18 cellular contexts compared by ENCODE assay signal in the genomic region with DNA sequence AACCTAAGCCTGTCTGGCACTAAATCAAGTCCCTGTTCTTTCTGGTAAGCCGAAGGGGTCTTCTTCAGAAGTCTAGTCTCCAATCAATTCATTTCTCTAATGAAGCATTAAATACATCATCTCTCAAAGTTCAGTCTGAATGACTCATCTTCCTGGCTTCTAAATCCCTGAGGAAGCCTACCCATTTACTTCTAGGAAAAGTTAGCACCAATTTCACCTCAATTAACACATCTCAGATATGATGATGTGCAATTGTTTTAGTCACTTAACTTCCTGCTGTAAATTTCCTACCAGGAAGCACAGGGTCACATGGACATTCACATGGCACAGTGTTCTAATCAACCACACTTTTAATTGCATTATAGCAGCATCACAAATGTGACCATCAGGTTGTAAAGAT. TPM values are rescaled to one million over a fixed set of nuclear protein-coding genes. Genes with fewer than 3 reads are reported as not detected.
DNase-seq lines count a peak whose midpoint lies in the region; ATAC-seq, FAIRE-seq and TF ChIP-seq lines count a peak whose summit lies in the region.
"Had no signal": no experiment of that assay in that cellular context is flagged by ENCODE, and none has a peak within 500 bp of the region (broad histone marks: within the 10 kb centered on the region; RNA-seq: fewer than 3 reads in every experiment).

No MANE protein-coding gene starts in this region.

- DNase-seq in A673 (ENCODE audit: low spot score): peak; percentile 73
- DNase-seq in GM23338 (ENCODE audit: low spot score): no peak
- DNase-seq in PC-3: no peak
- DNase-seq in endothelial cell of umbilical vein (ENCODE audit: low read depth, low spot score): peak; percentile 69
- DNase-seq in ecto neural progenitor cell (ENCODE audit: low spot score): no peak
- DNase-seq in C1 segment of cervical spinal cord (lab: John Stamatoyannopoulos, UW): no peak
- DNase-seq in cortex of kidney (lab: John Stamatoyannopoulos, UW): no peak
- DNase-seq in NCI-H1930 (lab: John Stamatoyannopoulos, UW): no peak
- DNase-seq: BE2C; CD8-positive, alpha-beta memory T cell; DMS 273 treated with DMSO at 0.1 percent for 48 hours; H9; IMR-90; MV-4-11; NCI-H1436; NCI-H2081; NCI-H524 treated with DMSO at 0.1 percent for 48 hours had no signal

- H3K9ac ChIP-seq in PC-3 (ENCODE audit: low read length) (no peak overlapping the region), endothelial cell of umbilical vein (replicated peaks; ENCODE audit: extremely low read depth, insufficient read depth, low read length) (no peak overlapping the region)

- CTCF ChIA-PET in A673 (lab: Charles Lee): no interaction called here
- CTCF ChIA-PET in PC-3 (lab: Charles Lee): no interaction called here
- CTCF ChIA-PET in endothelial cell of umbilical vein (lab: Charles Lee): interaction anchor here (2.1 kb wide), 1 partner anchor 10 kb away, joined by 11 read pairs; no protein-coding TSS in a partner anchor

- H3K4me3 Mint-ChIP-seq in GM23338: no peak overlapping the region
- H3K4me3 Mint-ChIP-seq: CD8-positive, alpha-beta memory T cell; H9 had no signal

- no peaks in the 10 kb centered on the region for H3K79me2 ChIP-seq in GM23338 (replicated peaks; ENCODE audit: insufficient read depth)
- no peaks in the 10 kb centered on the region for H3K79me2 ChIP-seq in PC-3 (ENCODE audit: low read length)
- no peaks in the 10 kb centered on the region for H3K79me2 ChIP-seq in endothelial cell of umbilical vein (ENCODE audit: control insufficient read depth, insufficient read depth, low read length)

- peak; percentile 81 for FAIRE-seq in endothelial cell of umbilical vein (lab: Jason Lieb, UNC)

- H3K4me3 ChIP-seq in A673 (ENCODE audit: low read depth, low read length, poor library complexity, severe bottlenecking) (no peak overlapping the region), GM23338 (no peak overlapping the region), PC-3 (ENCODE audit: low read length) (no peak overlapping the region), endothelial cell of umbilical vein (replicated peaks in 1 of 3; ENCODE audit: insufficient read depth in 1 of 3, low read depth in 1 of 3, low read length in 3 of 3) (no peak overlapping the region)

- H3K27ac Mint-ChIP-seq in GM23338: no peak overlapping the region
- H3K27ac Mint-ChIP-seq: CD8-positive, alpha-beta memory T cell; H9 had no signal

- ATAC-seq in GM23338 (no peak), PC-3 (peak; percentile 29; the same call in 1 of the 2 replicates)

- H3K36me3 Mint-ChIP-seq in GM23338 (ENCODE audit: low read depth): no peaks in the 10 kb centered on the region
- H3K36me3 Mint-ChIP-seq: CD8-positive, alpha-beta memory T cell had no signal

- no peaks in the 10 kb centered on the region for H3F3A ChIP-seq in GM23338 (replicated peaks; ENCODE audit: low read depth)
- H3F3A ChIP-seq in PC-3 (ENCODE audit: low read length, unreplicated experiment): no peaks in the 10 kb centered on the region

- TF ChIP-seq CTCF in A673 (conservative IDR thresholded peaks at IDR 0.05; ENCODE audit: low read depth, low read length) (no peak), GM23338 (conservative IDR thresholded peaks at IDR 0.05; ENCODE audit: low read depth in 2 of 2) (no peak), PC-3 (conservative IDR thresholded peaks at IDR 0.05; ENCODE audit: low read depth, low read length) (no peak), endothelial cell of umbilical vein (IDR thresholded peaks at IDR 0.05; ENCODE audit: extremely low read depth in 1 of 2, insufficient read depth in 1 of 2, low read depth in 1 of 2, low read length in 2 of 2) (no peak)

- H3K4me2 ChIP-seq in GM23338 (no peak overlapping the region), PC-3 (ENCODE audit: low read length) (no peak overlapping the region), endothelial cell of umbilical vein (ENCODE audit: insufficient read depth, low read length) (peak overlapping the region; percentile 72)

- H2AFZ ChIP-seq in GM23338 (0 out of 2 replicates have a peak overlapping the region, but pooled peaks have one; percentile 63), PC-3 (ENCODE audit: low read length) (no peak overlapping the region), endothelial cell of umbilical vein (ENCODE audit: low read depth, low read length) (peak overlapping the region; percentile 68)

- TF ChIP-seq POLR2A in endothelial cell of umbilical vein (IDR thresholded peaks at IDR 0.05; ENCODE audit: low read depth, low read length): no peak

- no peaks in the 10 kb centered on the region for H3K27me3 ChIP-seq in A673 (replicated peaks; ENCODE audit: insufficient read depth, low read depth, low read length, poor library complexity)
- H3K27me3 ChIP-seq in GM23338 (ENCODE audit: insufficient read depth): no peaks in the 10 kb centered on the region
- no peaks in the 10 kb centered on the region for H3K27me3 ChIP-seq in PC-3 (ENCODE audit: low read length)
- no peaks in the 10 kb centered on the region for H3K27me3 ChIP-seq in endothelial cell of umbilical vein (ENCODE audit: control insufficient read depth in 2 of 2, insufficient read depth in 2 of 2, low read length in 2 of 2)
- H3K27me3 ChIP-seq: BE2C had no signal

- H3K4me1 ChIP-seq in A673 (ENCODE audit: insufficient read depth, low read length, poor library complexity, severe bottlenecking) (no peaks in the 10 kb centered on the region), GM23338 (ENCODE audit: insufficient read depth) (no peaks in the 10 kb centered on the region; the same call in 1 of the 2 replicates), PC-3 (ENCODE audit: insufficient read depth, low read length) (peaks cover 10% of the 10 kb centered on the region), endothelial cell of umbilical vein (ENCODE audit: control insufficient read depth, extremely low read depth, insufficient read depth, low read length) (peaks cover 20% of the 10 kb centered on the region)
- H3K4me1 ChIP-seq: BE2C had no signal

- BruUV-seq in A673 (replicated peaks; lab: Mats Ljungman, UMichigan): no TSS peak
- no TSS peak for BruUV-seq in PC-3 (replicated peaks; lab: Mats Ljungman, UMichigan)
- no TSS peak for BruUV-seq in endothelial cell of umbilical vein (replicated peaks; lab: Mats Ljungman, UMichigan)

- intact Hi-C loops in A673 (cut with micrococcal nuclease; ENCODE audit: unreplicated experiment): no loop called here
- intact Hi-C loops in PC-3 (cut with micrococcal nuclease): no loop called here
- intact Hi-C loops in endothelial cell of umbilical vein (cut with micrococcal nuclease): loop anchor here (1.0 kb wide), 2 partner anchors 10 to 17 kb away; no protein-coding TSS in a partner anchor

- H3K9me2 ChIP-seq in GM23338 (ENCODE audit: insufficient read depth) (no peaks in the 10 kb centered on the region), PC-3 (replicated peaks; ENCODE audit: low read length) (no peaks in the 10 kb centered on the region)

- no peaks in the 10 kb centered on the region for H3K9me1 ChIP-seq in endothelial cell of umbilical vein (replicated peaks; ENCODE audit: control insufficient read depth, extremely low read depth, insufficient read depth, low read length)

- dilution Hi-C loops in endothelial cell of umbilical vein (cut with MboI; ENCODE audit: extremely low pct_ligation_motif_present, low sequenced_read_pairs): no loop called here

- POLR2A ChIA-PET in A673 (lab: Charles Lee; ENCODE audit: low non-redundant PET) (interaction anchor here (1.0 kb wide), 1 partner anchor 11 kb away, joined by 8 read pairs; no protein-coding TSS in a partner anchor), PC-3 (lab: Charles Lee; ENCODE audit: unreplicated experiment) (interaction anchor here (1.4 to 1.7 kb wide), 2 partner anchors 10 kb away, joined by 5 to 16 read pairs; no protein-coding TSS in a partner anchor), endothelial cell of umbilical vein (lab: Charles Lee) (interaction anchor here (0.6 to 3.3 kb wide), 3 partner anchors 11 to 51 kb away, joined by 5 to 35 read pairs (median 14); no protein-coding TSS in a partner anchor)

- H4K20me1 ChIP-seq in GM23338 (replicated peaks; ENCODE audit: insufficient read depth): no peaks in the 10 kb centered on the region
- H4K20me1 ChIP-seq in PC-3 (ENCODE audit: low read length): no peaks in the 10 kb centered on the region
- H4K20me1 ChIP-seq in endothelial cell of umbilical vein (replicated peaks; ENCODE audit: control insufficient read depth, extremely low read depth, insufficient read depth, low read length): no peaks in the 10 kb centered on the region

- no peaks in the 10 kb centered on the region for H3K9me3 Mint-ChIP-seq in GM23338
- H3K9me3 Mint-ChIP-seq: CD8-positive, alpha-beta memory T cell; H9 had no signal

- 0 out of 3 replicates have a peak, but pooled peaks cover 3% of the 10 kb centered on the region for H3K4me1 Mint-ChIP-seq in GM23338
- H3K4me1 Mint-ChIP-seq: CD8-positive, alpha-beta memory T cell had no signal

- no peak overlapping the region for H3K27ac ChIP-seq in A673 (ENCODE audit: low read depth, low read length, poor library complexity, severe bottlenecking)
- H3K27ac ChIP-seq in GM23338 (ENCODE audit: low read depth): no peak overlapping the region
- no peak overlapping the region for H3K27ac ChIP-seq in PC-3 (ENCODE audit: low read length)
- H3K27ac ChIP-seq in endothelial cell of umbilical vein (ENCODE audit: insufficient read depth, low read depth, low read length): peak overlapping the region; percentile 28

- H3K36me3 ChIP-seq in A673 (ENCODE audit: insufficient read depth, low read length, poor library complexity, severe bottlenecking) (no peaks in the 10 kb centered on the region), GM23338 (ENCODE audit: insufficient read depth) (no peaks in the 10 kb centered on the region), PC-3 (ENCODE audit: low read depth, low read length) (no peaks in the 10 kb centered on the region), endothelial cell of umbilical vein (ENCODE audit: control insufficient read depth in 2 of 2, extremely low read depth in 1 of 2, insufficient read depth in 2 of 2, low read length in 2 of 2) (no peaks in the 10 kb centered on the region)
- H3K36me3 ChIP-seq: BE2C had no signal

- peaks cover 3% of the 10 kb centered on the region for H3K27me3 Mint-ChIP-seq in GM23338 (ENCODE audit: insufficient read depth, low read depth, poor library complexity)
- H3K27me3 Mint-ChIP-seq: CD8-positive, alpha-beta memory T cell had no signal

- H3K9me3 ChIP-seq in A673 (ENCODE audit: low read depth, low read length, poor library complexity, severe bottlenecking) (no peaks in the 10 kb centered on the region), PC-3 (ENCODE audit: low read length) (no peaks in the 10 kb centered on the region), endothelial cell of umbilical vein (replicated peaks; ENCODE audit: control insufficient read depth, insufficient read depth, low read length) (no peaks in the 10 kb centered on the region)
- H3K9me3 ChIP-seq: BE2C had no signal

RNA-seq across cellular contexts. Expression of a gene that starts 49.9 kb away (rescaled TPM):
- total RNA-seq in A673 (2021) (0.26 and 0.50 TPM in 2 replicates), PC-3 (2014; rRNA removed) (0.12 and 0.29 TPM in 2 replicates), endothelial cell of umbilical vein (not detected in 2 replicates)
- total RNA-seq in GM23338 (2014; rRNA removed; shearing (Covaris generic)): 0.78 and 0.80 TPM in 2 replicates
- polyA plus RNA-seq in GM23338 (2016; fragmentation: Nextera tagmentation; extraction: Ambion mirVana) (2.5 and 2.6 TPM in 2 replicates), endothelial cell of umbilical vein (0.02 and 0.10 TPM in 2 replicates)
- polyA plus RNA-seq in endothelial cell of umbilical vein (2011; cell fraction: cytosol; rRNA removed): 0.01 and 0.03 TPM in 2 replicates
- 0.07 and 0.17 TPM in 2 replicates for polyA plus RNA-seq in endothelial cell of umbilical vein (2011; cell fraction: nucleus; rRNA removed)
- 0.11 TPM in 1 of 2 replicates, not detected in the other for polyA plus RNA-seq in endothelial cell of umbilical vein (2012)
- 0.19 TPM in 1 of 2 replicates, not detected in the other for polyA minus RNA-seq in endothelial cell of umbilical vein
- not detected for polyA minus RNA-seq in endothelial cell of umbilical vein (2011; cell fraction: cytosol; rRNA and poly(A)+ RNA removed)
- 0.29 TPM in 1 of 2 replicates, not detected in the other for polyA minus RNA-seq in endothelial cell of umbilical vein (2011; cell fraction: nucleus; rRNA and poly(A)+ RNA removed)
- total RNA-seq: IMR-90, LHCN-M2 had no signal
- polyA plus RNA-seq: CD8-positive, alpha-beta memory T cell; IMR-90 had no signal

RNA-seq across cellular contexts. Expression of a gene that starts 50.5 kb away (rescaled TPM):
- 79.8 and 80.4 TPM in 2 replicates for total RNA-seq in A673 (2021)
- total RNA-seq in GM23338 (2014; rRNA removed; shearing (Covaris generic)): 9.3 and 19.6 TPM in 2 replicates
- polyA plus RNA-seq in GM23338 (2016; fragmentation: Nextera tagmentation; extraction: Ambion mirVana): 25.5 and 33.6 TPM in 2 replicates
- total RNA-seq in PC-3 (2014; rRNA removed): 58.9 and 71.1 TPM in 2 replicates
- 38.9 and 50.5 TPM in 2 replicates for total RNA-seq in endothelial cell of umbilical vein
- 20.8 and 24.8 TPM in 2 replicates for polyA plus RNA-seq in endothelial cell of umbilical vein
- polyA plus RNA-seq in endothelial cell of umbilical vein (2011; cell fraction: cytosol; rRNA removed): 37.0 and 37.8 TPM in 2 replicates
- polyA plus RNA-seq in endothelial cell of umbilical vein (2011; cell fraction: nucleus; rRNA removed): 20.4 and 24.2 TPM in 2 replicates
- 40.4 and 61.6 TPM in 2 replicates for polyA plus RNA-seq in endothelial cell of umbilical vein (2012)
- 15.1 and 21.8 TPM in 2 replicates for polyA minus RNA-seq in endothelial cell of umbilical vein
- 16.6 TPM for polyA minus RNA-seq in endothelial cell of umbilical vein (2011; cell fraction: cytosol; rRNA and poly(A)+ RNA removed)
- polyA minus RNA-seq in endothelial cell of umbilical vein (2011; cell fraction: nucleus; rRNA and poly(A)+ RNA removed): 17.1 and 18.7 TPM in 2 replicates

Comparison
In these comparisons a context has a peak if more than half of its experiments do, and no peak if none do; other contexts are left out.
1. DNase-seq: peak in A673 (single experiment) and endothelial cell of umbilical vein (single experiment); none in GM23338 (single experiment), PC-3 (single experiment), ecto neural progenitor cell (single experiment), C1 segment of cervical spinal cord (0 of 14), cortex of kidney (single experiment) and NCI-H1930 (0 of 2).